Comparison of ENCODE assay signal across 18 cellular contexts in genomic region chr3:54257114-54257513, GRCh38.
DNase-seq lines count a peak whose midpoint lies in the region; TF ChIP-seq lines count a peak whose summit lies in the region.
"Had no signal": no experiment of that assay in that cellular context is flagged by ENCODE, and none has a peak within 500 bp of the region (broad histone marks: within the 10 kb centered on the region; RNA-seq: fewer than 3 reads in every experiment).

No MANE protein-coding gene starts in this region.

- H4K20me1 ChIP-seq in neural progenitor cell (ENCODE audit: low read depth) (no peaks in the 10 kb centered on the region), GM23248 (ENCODE audit: insufficient read depth) (no peaks in the 10 kb centered on the region)

- CTCF ChIA-PET in HEK293 (lab: Yijun Ruan, JAX), result interaction anchor here (0.6 kb wide), 1 partner anchor 697 kb away, joined by 4 read pairs; no protein-coding TSS in a partner anchor

- H3K4me3 Mint-ChIP-seq in neural progenitor cell, result no peak overlapping the region
- H3K4me3 Mint-ChIP-seq: B cell, CD14-positive monocyte had no signal

- H3K9me3 ChIP-seq in HEK293 (ENCODE audit: control insufficient read depth, insufficient read depth, low read depth, low read length), result no peaks in the 10 kb centered on the region
- H3K9me3 ChIP-seq in neural progenitor cell (ENCODE audit: low read depth), result no peaks in the 10 kb centered on the region
- no peaks in the 10 kb centered on the region for H3K9me3 ChIP-seq in GM23248 (ENCODE audit: low read depth)

- H3K79me2 ChIP-seq in neural progenitor cell (ENCODE audit: low read depth) (no peaks in the 10 kb centered on the region), GM23248 (ENCODE audit: insufficient read depth) (no peaks in the 10 kb centered on the region)

- H3K27ac ChIP-seq in HEK293 (ENCODE audit: extremely low read depth, low read depth, low read length), result no peak overlapping the region
- no peak overlapping the region for H3K27ac ChIP-seq in neural progenitor cell
- H3K27ac ChIP-seq in GM23248, result no peak overlapping the region

- H3K36me3 ChIP-seq in HEK293 (ENCODE audit: control insufficient read depth in 2 of 2, insufficient read depth in 1 of 2, low read length in 2 of 2) (no peaks in the 10 kb centered on the region), neural progenitor cell (no peaks in the 10 kb centered on the region), GM23248 (ENCODE audit: low read depth) (no peaks in the 10 kb centered on the region)

- POLR2A ChIA-PET in HEK293 (lab: Yijun Ruan, JAX), result interaction anchor here (0.6 kb wide), 1 partner anchor 105 kb away, joined by 4 read pairs; no protein-coding TSS in a partner anchor

- no peak overlapping the region for H2AFZ ChIP-seq in neural progenitor cell (replicated peaks)
- no peak overlapping the region for H2AFZ ChIP-seq in GM23248

- H3K4me2 ChIP-seq in neural progenitor cell (no peak overlapping the region), GM23248 (ENCODE audit: unreplicated experiment) (no peak overlapping the region)

- no peaks in the 10 kb centered on the region for H3K27me3 ChIP-seq in neural progenitor cell
- no peaks in the 10 kb centered on the region for H3K27me3 ChIP-seq in GM23248 (replicated peaks; ENCODE audit: insufficient read depth)

- DNase-seq in NCI-H1436 treated with DMSO at 0.1 percent for 48 hours (lab: John Stamatoyannopoulos, UW) (peak; percentile 25), NCI-H345 treated with DMSO at 0.1 percent for 48 hours (lab: John Stamatoyannopoulos, UW; ENCODE audit: unreplicated experiment) (peak; percentile 27), neural progenitor cell (ENCODE audit: low spot score) (no peak), GM23248 (no peak), T-helper 2 cell (no peak)
- no peak for DNase-seq in effector CD8-positive, alpha-beta T cell (lab: John Stamatoyannopoulos, UW)
- DNase-seq: DMS53, H7, KBM-7, MM.1S, NCI-H1048, NCI-H2107, NCI-H446, NCI-H526, Right ventricle myocardium superior had no signal

- in situ Hi-C loops in GM23248 (cut with MboI), result no loop called here

- H3K27me3 Mint-ChIP-seq in neural progenitor cell (ENCODE audit: insufficient read depth, low read depth), result peaks cover 15% of the 10 kb centered on the region

- TF ChIP-seq CTCF in HEK293 (tag by site-specific recombination; IDR thresholded peaks at IDR 0.05) (no peak), neural progenitor cell (IDR thresholded peaks at IDR 0.05) (no peak)

- 29 to 34% methylated on average over 6 of the region's 6 CpGs for WGBS in GM23248 (ENCODE audit: low coverage in 1 of 2, low lambda C conversion rate in 2 of 2, missing lambda C conversion rate in 2 of 2), 2 experiments

- H3K4me1 Mint-ChIP-seq in neural progenitor cell, result peaks cover 29% of the 10 kb centered on the region
- H3K4me1 Mint-ChIP-seq: B cell had no signal

- H3F3A ChIP-seq in neural progenitor cell (ENCODE audit: low read depth), result no peaks in the 10 kb centered on the region
- H3F3A ChIP-seq in GM23248 (ENCODE audit: insufficient read depth), result no peaks in the 10 kb centered on the region

- H3K36me3 Mint-ChIP-seq in neural progenitor cell, result no peaks in the 10 kb centered on the region
- H3K36me3 Mint-ChIP-seq: CD14-positive monocyte had no signal

- no peak overlapping the region for H3K9ac ChIP-seq in neural progenitor cell
- H3K9ac ChIP-seq in GM23248, result no peak overlapping the region

- H3K27ac Mint-ChIP-seq in neural progenitor cell, result peak overlapping the region; percentile 19
- H3K27ac Mint-ChIP-seq: B cell, CD14-positive monocyte had no signal

- H3K9me2 ChIP-seq in GM23248 (ENCODE audit: insufficient read depth), result no peaks in the 10 kb centered on the region

- H3K4me1 ChIP-seq in HEK293 (ENCODE audit: control insufficient read depth, insufficient read depth, low read length) (peaks cover 5% of the 10 kb centered on the region; the same call in 1 of the 2 replicates), neural progenitor cell (no peaks in the 10 kb centered on the region), GM23248 (ENCODE audit: insufficient read depth) (no peaks in the 10 kb centered on the region)

- H3K4me3 ChIP-seq in HEK293 (ENCODE audit: low read depth, low read length), result no peak overlapping the region
- no peak overlapping the region for H3K4me3 ChIP-seq in neural progenitor cell
- H3K4me3 ChIP-seq in GM23248, result no peak overlapping the region

- no peaks in the 10 kb centered on the region for H3K9me3 Mint-ChIP-seq in neural progenitor cell

TF ChIP-seq in HEK293, 187 proteins besides CTCF, POLR2A, EP300 and RAD21:
- TF ChIP-seq ZNF274 (IDR thresholded peaks at IDR 0.05; ENCODE audit: low read length) (no peak), ZNF274 (tag by site-specific recombination; IDR thresholded peaks at IDR 0.05; ENCODE audit: borderline replicate concordance) (no peak), TCF7L2 (IDR thresholded peaks at IDR 0.05; ENCODE audit: borderline replicate concordance, low read depth, low read length) (peak; percentile 72), TRIM28 (IDR thresholded peaks at IDR 0.05; ENCODE audit: borderline replicate concordance, low read length) (peak; percentile 68; the same call in 1 of the 2 replicates)
- TF ChIP-seq, protein P1, sequence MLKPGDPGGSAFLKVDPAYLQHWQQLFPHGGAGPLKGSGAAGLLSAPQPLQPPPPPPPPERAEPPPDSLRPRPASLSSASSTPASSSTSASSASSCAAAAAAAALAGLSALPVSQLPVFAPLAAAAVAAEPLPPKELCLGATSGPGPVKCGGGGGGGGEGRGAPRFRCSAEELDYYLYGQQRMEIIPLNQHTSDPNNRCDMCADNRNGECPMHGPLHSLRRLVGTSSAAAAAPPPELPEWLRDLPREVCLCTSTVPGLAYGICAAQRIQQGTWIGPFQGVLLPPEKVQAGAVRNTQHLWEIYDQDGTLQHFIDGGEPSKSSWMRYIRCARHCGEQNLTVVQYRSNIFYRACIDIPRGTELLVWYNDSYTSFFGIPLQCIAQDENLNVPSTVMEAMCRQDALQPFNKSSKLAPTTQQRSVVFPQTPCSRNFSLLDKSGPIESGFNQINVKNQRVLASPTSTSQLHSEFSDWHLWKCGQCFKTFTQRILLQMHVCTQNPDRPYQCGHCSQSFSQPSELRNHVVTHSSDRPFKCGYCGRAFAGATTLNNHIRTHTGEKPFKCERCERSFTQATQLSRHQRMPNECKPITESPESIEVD (tag by site-specific recombination; IDR thresholded peaks at IDR 0.05), result peak; percentile 24; the same call in 1 of the 2 replicates

Comparison
In these comparisons a context has a peak if more than half of its experiments do, and no peak if none do; other contexts are left out.
1. DNase-seq: peak in NCI-H1436 treated with DMSO at 0.1 percent for 48 hours (single experiment) and NCI-H345 treated with DMSO at 0.1 percent for 48 hours (single experiment); none in neural progenitor cell (single experiment), effector CD8-positive, alpha-beta T cell (single experiment), GM23248 (single experiment) and T-helper 2 cell (0 of 5).